Comparison of ENCODE assay signal across 9 cellular contexts in the genomic region with DNA sequence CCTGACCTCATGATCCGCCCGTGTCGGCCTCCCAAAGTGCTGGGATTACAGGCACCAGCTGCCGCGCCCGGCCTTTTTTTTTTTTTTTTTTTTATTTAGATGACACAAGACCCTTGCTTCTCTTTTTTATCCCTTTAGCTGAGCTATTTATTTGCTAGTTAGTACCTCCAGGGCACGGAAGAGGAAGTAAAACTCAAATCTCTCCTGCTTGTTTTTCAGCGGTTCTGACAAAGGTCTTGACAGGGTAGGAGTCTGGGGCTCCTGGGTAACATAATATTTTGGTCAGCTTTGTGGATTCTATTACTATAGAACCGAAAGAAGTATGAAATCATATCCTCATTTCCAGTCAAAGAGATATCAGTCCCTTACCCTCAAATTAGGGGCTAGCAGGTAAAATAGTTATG. TPM values are rescaled to one million over a fixed set of nuclear protein-coding genes. Genes with fewer than 3 reads are reported as not detected.
A peak's percentile ranks its signal among the peaks of the same experiment; 100 is the strongest.
DNase-seq lines count a peak whose midpoint lies in the region; ATAC-seq and TF ChIP-seq lines count a peak whose summit lies in the region.
"Had no signal": no experiment of that assay in that cellular context is flagged by ENCODE, and none has a peak within 500 bp of the region (broad histone marks: within the 10 kb centered on the region; RNA-seq: fewer than 3 reads in every experiment).

No MANE protein-coding gene starts in this region.

- ATAC-seq in GM18519 (IDR thresholded peaks at IDR 0.05; ENCODE audit: low FRiP score, unreplicated experiment) = peak; percentile 64
- peak; percentile 94 for ATAC-seq in GM21723 (IDR thresholded peaks at IDR 0.05; ENCODE audit: unreplicated experiment)
- peak; percentile 72 for ATAC-seq in HG03575 (IDR thresholded peaks at IDR 0.05; ENCODE audit: extremely low read depth, insufficient number of reproducible peaks, low FRiP score, unreplicated experiment)
- ATAC-seq in left lung = peak; percentile 69
- ATAC-seq in gastroesophageal sphincter = no peak

- TF ChIP-seq CTCF in left lung (IDR thresholded peaks at IDR 0.05) = no peak
- no peak for TF ChIP-seq CTCF in gastroesophageal sphincter (IDR thresholded peaks at IDR 0.05)

- H3K27me3 ChIP-seq in left lung (no peaks in the 10 kb centered on the region), gastroesophageal sphincter (no peaks in the 10 kb centered on the region)

- H3K9me3 ChIP-seq in left lung = no peaks in the 10 kb centered on the region
- no peaks in the 10 kb centered on the region for H3K9me3 ChIP-seq in gastroesophageal sphincter

- WGBS in gastroesophageal sphincter (ENCODE audit: low coverage in 1 of 2), 2 donors = 51 to 85% methylated on average over 8 to 9 of the region's 9 CpGs

- H3K27ac ChIP-seq in left lung = peak overlapping the region in 1 of 2 donors; percentile 79
- H3K27ac ChIP-seq in gastroesophageal sphincter = no peak overlapping the region

- intact Hi-C loops in left lung (cut with DNase I) = no loop called here

- H3K36me3 ChIP-seq in left lung (peaks cover 0 to 3% of the 10 kb centered on the region in 2 donors), gastroesophageal sphincter (peaks cover 0 to 74% of the 10 kb centered on the region in 2 donors)

- H3K4me3 ChIP-seq in left lung (no peak overlapping the region), gastroesophageal sphincter (no peak overlapping the region)

- no peak for DNase-seq in left lung
- DNase-seq in NCI-H526 treated with DMSO at 0.1 percent for 48 hours (lab: John Stamatoyannopoulos, UW) = no peak
- DNase-seq in NCI-H226 = no peak
- no peak for DNase-seq in activated gamma-delta T cell (lab: John Stamatoyannopoulos, UW)
- DNase-seq: activated naive CD4-positive, alpha-beta T cell treated with anti-CD3 and anti-CD28 coated beads, Interleukin-2, amount 50 U/mL, for 16 hours had no signal

- TF ChIP-seq EP300 in gastroesophageal sphincter (IDR thresholded peaks at IDR 0.05) = no peak

- H3K4me1 ChIP-seq in left lung (peaks cover 0 to 45% of the 10 kb centered on the region in 2 donors), gastroesophageal sphincter (no peaks in the 10 kb centered on the region)

- no peak for TF ChIP-seq POLR2A in gastroesophageal sphincter (IDR thresholded peaks at IDR 0.05)

RNA-seq across cellular contexts. Expression of a gene that starts 44.0 kb away (rescaled TPM):
- 10 to 100 TPM; 40.7 to 41.5 TPM for total RNA-seq in left lung
- total RNA-seq in gastroesophageal sphincter = 10 to 100 TPM in 2 of 4 donors, 1 to 10 TPM in 2; 5.9 to 15.5 (median 9.7) TPM
